ENCODE assay signal across 16 cellular contexts in genomic region chrX:134202561-134202960, GRCh38. TPM values are rescaled to one million over a fixed set of nuclear protein-coding genes. Genes with fewer than 3 reads are reported as not detected.
DNase-seq lines count a peak whose midpoint lies in the region; ATAC-seq and TF ChIP-seq lines count a peak whose summit lies in the region.
"Had no signal": no experiment of that assay in that cellular context is flagged by ENCODE, and none has a peak within 500 bp of the region (broad histone marks: within the 10 kb centered on the region; RNA-seq: fewer than 3 reads in every experiment).

No MANE protein-coding gene starts in this region.

- no peak overlapping the region for H3K4me2 ChIP-seq in GM23338

- CTCF ChIA-PET in WTC11 (lab: Charles Lee), result interaction anchor here (1.0 to 1.7 kb wide), 3 partner anchors 16 to 176 kb away, joined by 3 to 5 read pairs (median 4); no protein-coding TSS in a partner anchor

- no peaks in the 10 kb centered on the region for H3K27me3 ChIP-seq in GM23338 (ENCODE audit: insufficient read depth)

- TF ChIP-seq CTCF in GM23338 (conservative IDR thresholded peaks at IDR 0.05; ENCODE audit: low read depth in 2 of 2) (peak in 1 of 2 experiments; percentile 24; a peak in 1 of 4 replicates), WTC11 (IDR thresholded peaks at IDR 0.05) (no peak), nephron progenitor cell (IDR thresholded peaks at IDR 0.05) (no peak)

- no peak overlapping the region for H3K4me3 ChIP-seq in GM23338
- H3K4me3 ChIP-seq: GM23248 had no signal

- ATAC-seq in GM23338, result peak; percentile 43
- ATAC-seq in WTC11, result peak; percentile 46; the same call in 1 of the 2 replicates

- no peak overlapping the region for H3K4me3 Mint-ChIP-seq in GM23338
- H3K4me3 Mint-ChIP-seq in WTC11, result no peak overlapping the region
- H3K4me3 Mint-ChIP-seq in nephron progenitor cell, result no peak overlapping the region
- H3K4me3 Mint-ChIP-seq: CD4-positive, alpha-beta T cell; H9 had no signal

- POLR2A ChIA-PET in WTC11 (lab: Charles Lee), result interaction anchor here (0.6 to 0.8 kb wide), 2 partner anchors 17 to 289 kb away, joined by 3 to 4 read pairs; no protein-coding TSS in a partner anchor

- H3K4me1 Mint-ChIP-seq in GM23338, result peaks cover 4% of the 10 kb centered on the region; the same call in 2 of the 3 replicates
- peaks cover 4% of the 10 kb centered on the region; the same call in 1 of the 2 replicates for H3K4me1 Mint-ChIP-seq in WTC11
- H3K4me1 Mint-ChIP-seq in nephron progenitor cell, result no peaks in the 10 kb centered on the region

- H3K27ac Mint-ChIP-seq in GM23338 (no peak overlapping the region), WTC11 (no peak overlapping the region), nephron progenitor cell (peak overlapping the region; percentile 26)
- H3K27ac Mint-ChIP-seq: CD4-positive, alpha-beta T cell; H9 had no signal

- no peaks in the 10 kb centered on the region for H3K36me3 ChIP-seq in GM23338 (ENCODE audit: insufficient read depth)

- H2AFZ ChIP-seq in GM23338, result peak overlapping the region; percentile 83; the same call in 1 of the 2 replicates
- H2AFZ ChIP-seq: GM23248 had no signal

- H4K20me1 ChIP-seq in GM23338 (replicated peaks; ENCODE audit: insufficient read depth), result no peaks in the 10 kb centered on the region

- peak; percentile 46 for DNase-seq in GM23338 (ENCODE audit: low spot score)
- no peak for DNase-seq in WTC11 (ENCODE audit: low spot score)
- peak; percentile 9 for DNase-seq in iPS DF 19.7 (ENCODE audit: low read depth, low spot score)
- no peak for DNase-seq in nephron progenitor cell
- no peak for DNase-seq in HCEC 1CT
- no peak for DNase-seq in HT-29 (ENCODE audit: low spot score)
- DNase-seq in germinal center (ENCODE audit: low spot score), result no peak
- DNase-seq: ACHN; AML-193; Caco-2; CD4-positive, alpha-beta T cell; GDM1; GM23248; H9 had no signal

- H3F3A ChIP-seq in GM23338 (replicated peaks; ENCODE audit: low read depth), result no peaks in the 10 kb centered on the region

- H3K79me2 ChIP-seq in GM23338 (replicated peaks; ENCODE audit: insufficient read depth), result no peaks in the 10 kb centered on the region

- no peaks in the 10 kb centered on the region for H3K9me3 Mint-ChIP-seq in GM23338
- H3K9me3 Mint-ChIP-seq in WTC11, result no peaks in the 10 kb centered on the region
- H3K9me3 Mint-ChIP-seq in nephron progenitor cell, result peaks cover 24% of the 10 kb centered on the region
- H3K9me3 Mint-ChIP-seq: CD4-positive, alpha-beta T cell had no signal

- no peaks in the 10 kb centered on the region for H3K9me2 ChIP-seq in GM23338 (ENCODE audit: insufficient read depth)

- H3K36me3 Mint-ChIP-seq in GM23338 (ENCODE audit: low read depth) (no peaks in the 10 kb centered on the region), WTC11 (no peaks in the 10 kb centered on the region), nephron progenitor cell (ENCODE audit: low read depth) (no peaks in the 10 kb centered on the region)

- H3K4me1 ChIP-seq in GM23338 (ENCODE audit: insufficient read depth), result 0 out of 2 replicates have a peak, but pooled peaks cover 3% of the 10 kb centered on the region
- H3K4me1 ChIP-seq: Caco-2 had no signal

- H3K27me3 Mint-ChIP-seq in GM23338 (ENCODE audit: insufficient read depth, low read depth, poor library complexity), result no peaks in the 10 kb centered on the region
- no peaks in the 10 kb centered on the region for H3K27me3 Mint-ChIP-seq in WTC11 (ENCODE audit: low read depth)
- peaks cover 5% of the 10 kb centered on the region for H3K27me3 Mint-ChIP-seq in nephron progenitor cell (ENCODE audit: low read depth, poor library complexity)
- H3K27me3 Mint-ChIP-seq: CD4-positive, alpha-beta T cell had no signal

- no peak overlapping the region for H3K27ac ChIP-seq in GM23338 (ENCODE audit: low read depth)
- H3K27ac ChIP-seq: C4-2B, GM23248 had no signal

TF ChIP-seq in GM23338, 12 proteins besides CTCF, POLR2A, EP300 and RAD21:
- TF ChIP-seq NANOG (IDR thresholded peaks at IDR 0.05; ENCODE audit: borderline replicate concordance), result no peak

TF ChIP-seq in WTC11, 78 proteins besides CTCF, POLR2A, EP300 and RAD21:
- no peak for TF ChIP-seq HMGA2 (CRISPR knock-in tag; IDR thresholded peaks at IDR 0.05)
- no peak for TF ChIP-seq NFE2L1 (CRISPR knock-in tag; IDR thresholded peaks at IDR 0.05)
- no peak for TF ChIP-seq NR1H2 (CRISPR knock-in tag; IDR thresholded peaks at IDR 0.05)
- no peak for TF ChIP-seq ATF1 (CRISPR knock-in tag; IDR thresholded peaks at IDR 0.05)
- no peak for TF ChIP-seq ZNF121 (CRISPR knock-in tag; IDR thresholded peaks at IDR 0.05)
- TF ChIP-seq IRF2 (CRISPR knock-in tag; IDR thresholded peaks at IDR 0.05; ENCODE audit: borderline replicate concordance, low read depth), result no peak
- TF ChIP-seq, protein P1, sequence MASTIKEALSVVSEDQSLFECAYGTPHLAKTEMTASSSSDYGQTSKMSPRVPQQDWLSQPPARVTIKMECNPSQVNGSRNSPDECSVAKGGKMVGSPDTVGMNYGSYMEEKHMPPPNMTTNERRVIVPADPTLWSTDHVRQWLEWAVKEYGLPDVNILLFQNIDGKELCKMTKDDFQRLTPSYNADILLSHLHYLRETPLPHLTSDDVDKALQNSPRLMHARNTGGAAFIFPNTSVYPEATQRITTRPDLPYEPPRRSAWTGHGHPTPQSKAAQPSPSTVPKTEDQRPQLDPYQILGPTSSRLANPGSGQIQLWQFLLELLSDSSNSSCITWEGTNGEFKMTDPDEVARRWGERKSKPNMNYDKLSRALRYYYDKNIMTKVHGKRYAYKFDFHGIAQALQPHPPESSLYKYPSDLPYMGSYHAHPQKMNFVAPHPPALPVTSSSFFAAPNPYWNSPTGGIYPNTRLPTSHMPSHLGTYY (CRISPR knock-in tag; IDR thresholded peaks at IDR 0.05), result no peak
TF ChIP-seq in WTC11: peak in this region for 0.

RNA-seq across cellular contexts. Expression of gene CCDC160, which starts 34.4 kb away (rescaled TPM):
- 2.4 and 2.7 TPM in 2 replicates for total RNA-seq in GM23338 (2014; rRNA removed; shearing (Covaris generic))
- 5.6 and 6.9 TPM in 2 replicates for polyA plus RNA-seq in GM23338 (2016; fragmentation: Nextera tagmentation; extraction: Ambion mirVana)
- 1.7 to 1.9 TPM (median 1.8 TPM) in 3 replicates for total RNA-seq in WTC11 (2021)
- total RNA-seq in HT-29 (2014; rRNA removed; shearing (Covaris generic)), result not detected in 2 replicates
- total RNA-seq: CD4-positive, alpha-beta T cell; GM23248 had no signal
- polyA plus RNA-seq: BJ, GM23248 had no signal

Comparison
In these comparisons a context has a peak if more than half of its experiments do, and no peak if none do; other contexts are left out.
1. DNase-seq: peak in GM23338 (single experiment) and iPS DF 19.7 (single experiment); none in WTC11 (single experiment), nephron progenitor cell (single experiment), HCEC 1CT (single experiment), HT-29 (single experiment) and germinal center (single experiment).